ENCODE assay signal across 19 cellular contexts in genomic region chr5:94857119-94857518, GRCh38.
"Had no signal": no experiment of that assay in that cellular context is flagged by ENCODE, and none has a peak within 500 bp of the region (broad histone marks: within the 10 kb centered on the region; RNA-seq: fewer than 3 reads in every experiment).

No MANE protein-coding gene starts in this region.

- H3K27me3 ChIP-seq: gastrocnemius medialis, transverse colon had no signal

- H3K9me3 ChIP-seq: gastrocnemius medialis, transverse colon had no signal

- DNase-seq: activated CD4-positive, alpha-beta memory T cell treated with anti-CD3 and anti-CD28 coated beads for 36 hours; activated CD4-positive, alpha-beta T cell treated with anti-CD3 and anti-CD28 coated beads for 48 hours; activated naive CD4-positive, alpha-beta T cell treated with Interleukin-2 at 50 U/mL for 16 hours; activated naive CD8-positive, alpha-beta T cell treated with anti-CD3 and anti-CD28 coated beads for 36 hours; activated T-cell treated with anti-CD3 and anti-CD28 coated beads, Interleukin-2, amount 50 U/mL, for 48 hours; amniotic stem cell; effector CD8-positive, alpha-beta T cell; gastrocnemius medialis; hypothalamus; left ventricle myocardium superior; mammary epithelial cell; natural killer cell; retina; stimulated activated CD4-positive, alpha-beta T cell treated with anti-CD3 and anti-CD28 coated beads, Interleukin-2, amount 100 ng/mL, for 48 hours; stimulated activated CD8-positive, alpha-beta memory T cell treated with anti-CD3 and anti-CD28 coated beads, Interleukin-4, amount 100 ng/mL, for 48 hours; stimulated activated naive B cell treated with anti-CD40 and anti-IgM and Interleukin-4, amounts not matched to agents 10 μg/mL and 1 μg/mL and 100 μg/mL, for 72 hours; T-helper 9 cell; transverse colon had no signal

- H3K36me3 ChIP-seq: gastrocnemius medialis, transverse colon had no signal

- H3K27ac ChIP-seq: gastrocnemius medialis, transverse colon had no signal

- ATAC-seq: esophagus mucosa; gastrocnemius medialis; left ventricle myocardium superior; natural killer cell; stimulated activated naive B cell treated with anti-CD40 and anti-IgM and Interleukin-4, amounts not matched to agents 10 μg/mL and 1 μg/mL and 100 μg/mL, for 72 hours had no signal

- H3K4me1 ChIP-seq: gastrocnemius medialis, transverse colon had no signal

- H3K4me3 ChIP-seq: gastrocnemius medialis, transverse colon had no signal
